In genomic region chr17:4946312-4946976, GRCh38 we compare ENCODE assay signal across 8 cellular contexts. TPM values are rescaled to one million over a fixed set of nuclear protein-coding genes. Genes with fewer than 3 reads are reported as not detected.
A peak's percentile ranks its signal among the peaks of the same experiment; 100 is the strongest.
DNase-seq lines count a peak whose midpoint lies in the region; ATAC-seq and TF ChIP-seq lines count a peak whose summit lies in the region.

No MANE protein-coding gene starts in this region.

- peak overlapping the region; percentile 62 for H3K9ac ChIP-seq in iPS-15b (ENCODE audit: low read depth, low read length)

- intact Hi-C loops in stomach (cut with DNase I; ENCODE audit: low total_unique reads): no loop called here
- intact Hi-C loops in lower leg skin (cut with DNase I; ENCODE audit: low total_unique reads): no loop called here

- peaks cover 48% of the 10 kb centered on the region for H3K4me1 Mint-ChIP-seq in T-helper 2 cell treated with Interferon-gamma antibody and Interleukin-4, amounts not matched to agents 5 μg/mL and 100 μg/mL, for 36 hours (ENCODE audit: low read depth)
- H3K4me1 Mint-ChIP-seq in activated T-helper 17 cell treated with anti-CD3 and anti-CD28 coated beads, Interleukin-2, amount 50 U/mL, for 72 hours: peaks cover 44% of the 10 kb centered on the region

- peaks cover 59% of the 10 kb centered on the region for H3K36me3 Mint-ChIP-seq in T-helper 2 cell treated with Interferon-gamma antibody and Interleukin-4, amounts not matched to agents 5 μg/mL and 100 μg/mL, for 36 hours (ENCODE audit: low read depth)
- peaks cover 70% of the 10 kb centered on the region for H3K36me3 Mint-ChIP-seq in activated T-helper 17 cell treated with anti-CD3 and anti-CD28 coated beads, Interleukin-2, amount 50 U/mL, for 72 hours (ENCODE audit: low read depth)

- peak overlapping the region; percentile 80 for H3K27ac Mint-ChIP-seq in T-helper 2 cell treated with Interferon-gamma antibody and Interleukin-4, amounts not matched to agents 5 μg/mL and 100 μg/mL, for 36 hours
- H3K27ac Mint-ChIP-seq in activated T-helper 17 cell treated with anti-CD3 and anti-CD28 coated beads, Interleukin-2, amount 50 U/mL, for 72 hours: peak overlapping the region; percentile 94

- TF ChIP-seq EP300 in stomach (IDR thresholded peaks at IDR 0.05): no peak

- H3K9me3 ChIP-seq in iPS-15b (ENCODE audit: control insufficient read depth, insufficient read depth, low read length) (no peaks in the 10 kb centered on the region), stomach (no peaks in the 10 kb centered on the region)

- H3K4me3 ChIP-seq in iPS-15b (ENCODE audit: low read depth, low read length) (peak overlapping the region; percentile 62), stomach (peak overlapping the region; percentile 82 to 100 (median 100)), lower leg skin (ENCODE audit: low read depth, poor library complexity, severe bottlenecking) (no peak overlapping the region)

- TF ChIP-seq CTCF in stomach (IDR thresholded peaks at IDR 0.05): no peak
- TF ChIP-seq CTCF in lower leg skin (IDR thresholded peaks at IDR 0.05): no peak

- no peaks in the 10 kb centered on the region for H3K9me3 Mint-ChIP-seq in T-helper 2 cell treated with Interferon-gamma antibody and Interleukin-4, amounts not matched to agents 5 μg/mL and 100 μg/mL, for 36 hours
- no peaks in the 10 kb centered on the region for H3K9me3 Mint-ChIP-seq in activated T-helper 17 cell treated with anti-CD3 and anti-CD28 coated beads, Interleukin-2, amount 50 U/mL, for 72 hours

- H3K4me1 ChIP-seq in iPS-15b (ENCODE audit: control insufficient read depth, insufficient read depth, low read length) (peaks cover 11% of the 10 kb centered on the region), stomach (peaks cover 52 to 79% (median 75%) of the 10 kb centered on the region in 4 donors)

- H3K4me3 Mint-ChIP-seq in T-helper 2 cell treated with Interferon-gamma antibody and Interleukin-4, amounts not matched to agents 5 μg/mL and 100 μg/mL, for 36 hours: peak overlapping the region; percentile 96
- H3K4me3 Mint-ChIP-seq in activated T-helper 17 cell treated with anti-CD3 and anti-CD28 coated beads, Interleukin-2, amount 50 U/mL, for 72 hours: peak overlapping the region; percentile 91

- no peaks in the 10 kb centered on the region for H3K27me3 ChIP-seq in iPS-15b (ENCODE audit: control insufficient read depth, insufficient read depth, low read length)
- no peaks in the 10 kb centered on the region for H3K27me3 ChIP-seq in stomach

- no peaks in the 10 kb centered on the region for H3K27me3 Mint-ChIP-seq in T-helper 2 cell treated with Interferon-gamma antibody and Interleukin-4, amounts not matched to agents 5 μg/mL and 100 μg/mL, for 36 hours (ENCODE audit: low read depth)
- H3K27me3 Mint-ChIP-seq in activated T-helper 17 cell treated with anti-CD3 and anti-CD28 coated beads, Interleukin-2, amount 50 U/mL, for 72 hours: no peaks in the 10 kb centered on the region

- peak overlapping the region; percentile 72 to 100 (median 97) for H3K27ac ChIP-seq in stomach

- TF ChIP-seq POLR2A in stomach (IDR thresholded peaks at IDR 0.05) (no peak), lower leg skin (IDR thresholded peaks at IDR 0.05) (no peak)

- no peak for DNase-seq in T-helper 2 cell treated with Interferon-gamma antibody and Interleukin-4, amounts not matched to agents 5 μg/mL and 100 μg/mL, for 36 hours (ENCODE audit: low spot score)
- DNase-seq in T-helper 2 cell (no peak), stomach (no peak), EL (no peak), lower leg skin (ENCODE audit: low spot score in 2 of 2) (no peak)
- DNase-seq in stimulated activated CD4-positive, alpha-beta T cell treated with anti-CD3 and anti-CD28 coated beads, Interleukin-2, amount 100 ng/mL, for 24 hours: no peak

- H3K36me3 ChIP-seq in iPS-15b (ENCODE audit: control insufficient read depth, insufficient read depth, low read length) (peaks cover 48% of the 10 kb centered on the region), stomach (peaks cover 41 to 51% (median 50%) of the 10 kb centered on the region in 4 donors)

- ATAC-seq in activated T-helper 17 cell treated with anti-CD3 and anti-CD28 coated beads, Interleukin-2, amount 50 U/mL, for 72 hours (replicated peaks): no peak

- 12 to 19% (median 18%) methylated on average over 16 of the region's 16 CpGs for WGBS in stomach, 5 donors
- WGBS in lower leg skin, 2 donors: 23% methylated on average over 16 of the region's 16 CpGs

RNA-seq across cellular contexts. Expression of gene PFN1, which starts 1.9 kb away (rescaled TPM):
- 1,000 to 10,000 TPM; 1,346 to 1,950 TPM for total RNA-seq in activated T-helper 17 cell treated with anti-CD3 and anti-CD28 coated beads, Interleukin-2, amount 50 U/mL, for 72 hours
- total RNA-seq in stomach: 100 to 1,000 TPM; 218 to 690 (median 514) TPM
- polyA plus RNA-seq in stomach: 100 to 1,000 TPM; 587 to 789 (median 610) TPM
- 100 to 1,000 TPM; 479 to 709 (median 540) TPM for total RNA-seq in lower leg skin

RNA-seq across cellular contexts. Expression of gene ENO3, which starts 4.5 kb away (rescaled TPM):
- total RNA-seq in activated T-helper 17 cell treated with anti-CD3 and anti-CD28 coated beads, Interleukin-2, amount 50 U/mL, for 72 hours: 10 to 100 TPM; 27.4 to 30.3 TPM
- total RNA-seq in stomach: 10 to 100 TPM in 1 of 5 donors, 1 to 10 TPM in 3, not detected in 1; 1.8 to 12.1 (median 5.8) TPM
- 10 to 100 TPM in 1 of 3 donors, 1 to 10 TPM in 2; 6.6 to 11.3 (median 10.0) TPM for polyA plus RNA-seq in stomach
- total RNA-seq in lower leg skin: 1 to 10 TPM; 1.0 to 7.9 (median 4.9) TPM

RNA-seq across cellular contexts. Expression of gene RNF167, which starts 6.4 kb away (rescaled TPM):
- 100 to 1,000 TPM; 184 to 197 TPM for total RNA-seq in activated T-helper 17 cell treated with anti-CD3 and anti-CD28 coated beads, Interleukin-2, amount 50 U/mL, for 72 hours
- total RNA-seq in stomach (10 to 100 TPM in 4 of 5 donors, 1 to 10 TPM in 1; 8.8 to 57.1 (median 33.9) TPM), lower leg skin (10 to 100 TPM; 66.3 to 95.4 (median 80.2) TPM)
- polyA plus RNA-seq in stomach: 100 to 1,000 TPM in 2 of 3 donors, 10 to 100 TPM in 1; 73.3 to 134 (median 112) TPM

RNA-seq across cellular contexts. Expression of gene SLC25A11, which starts 6.6 kb away (rescaled TPM):
- total RNA-seq in activated T-helper 17 cell treated with anti-CD3 and anti-CD28 coated beads, Interleukin-2, amount 50 U/mL, for 72 hours: 10 to 100 TPM; 54.7 to 68.5 TPM
- 10 to 100 TPM; 25.2 to 73.5 (median 43.2) TPM for total RNA-seq in stomach
- polyA plus RNA-seq in stomach: 10 to 100 TPM; 29.1 to 45.6 (median 40.9) TPM
- 10 to 100 TPM; 35.5 to 87.7 (median 59.2) TPM for total RNA-seq in lower leg skin

RNA-seq across cellular contexts. Expression of gene GP1BA, which starts 14.4 kb away (rescaled TPM):
- under 1 TPM in 1 of 2 donors, not detected in 1; 0.11 TPM for total RNA-seq in activated T-helper 17 cell treated with anti-CD3 and anti-CD28 coated beads, Interleukin-2, amount 50 U/mL, for 72 hours
- total RNA-seq in stomach (not detected), lower leg skin (not detected)
- polyA plus RNA-seq in stomach: under 1 TPM in 1 of 3 donors, not detected in 2; 0.05 TPM
